In the genomic region with DNA sequence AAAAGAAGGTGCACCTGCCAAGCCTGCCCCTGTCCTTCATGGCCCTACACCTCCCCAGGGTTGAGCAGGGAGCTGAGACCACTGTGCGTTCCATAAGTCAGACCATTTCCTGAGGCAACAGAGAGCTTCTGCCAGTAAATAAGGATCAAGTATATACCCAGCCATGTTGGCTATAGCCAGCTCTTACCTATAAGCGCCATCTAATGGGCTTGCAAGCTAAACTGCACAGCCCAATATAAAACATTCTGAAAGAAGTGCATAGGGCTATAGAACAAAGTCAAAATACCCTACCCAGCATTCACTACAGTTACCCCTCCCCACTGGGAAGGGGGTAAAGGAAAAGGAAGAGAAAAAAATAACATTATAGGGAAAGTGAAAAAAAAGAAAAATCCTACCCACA, we compare ENCODE assay signal across 16 cellular contexts.
"Had no signal": no experiment of that assay in that cellular context is flagged by ENCODE, and none has a peak within 500 bp of the region (broad histone marks: within the 10 kb centered on the region; RNA-seq: fewer than 3 reads in every experiment).

No MANE protein-coding gene starts in this region.

- H3K36me3 ChIP-seq: lower lobe of right lung, right atrium auricular region, spleen, transverse colon had no signal

- ATAC-seq: esophagus mucosa, left cardiac atrium, lower lobe of right lung had no signal

- H3K4me3 Mint-ChIP-seq: activated CD4-positive, alpha-beta memory T cell treated with anti-CD3 and anti-CD28 coated beads, Interleukin-2, amount 10 ng/mL, durations not matched to agents 7 days and 5 days; activated naive CD8-positive, alpha-beta T cell treated with anti-CD3 and anti-CD28 coated beads, Interleukin-2, amount 10 ng/mL, durations not matched to agents 7 days and 5 days; activated T-cell treated with anti-CD3 and anti-CD28 coated beads, Interleukin-2, amount 50 U/mL, for 72 hours had no signal

- H3K27me3 Mint-ChIP-seq: activated naive CD8-positive, alpha-beta T cell treated with anti-CD3 and anti-CD28 coated beads, Interleukin-2, amount 10 ng/mL, durations not matched to agents 7 days and 5 days had no signal

- H3K27ac Mint-ChIP-seq: activated CD4-positive, alpha-beta memory T cell treated with anti-CD3 and anti-CD28 coated beads, Interleukin-2, amount 10 ng/mL, durations not matched to agents 7 days and 5 days; activated naive CD8-positive, alpha-beta T cell treated with anti-CD3 and anti-CD28 coated beads, Interleukin-2, amount 10 ng/mL, durations not matched to agents 7 days and 5 days; activated T-cell treated with anti-CD3 and anti-CD28 coated beads, Interleukin-2, amount 50 U/mL, for 72 hours had no signal

- H3K4me1 ChIP-seq: lower lobe of right lung, right atrium auricular region, spleen, transverse colon had no signal

- H3K27me3 ChIP-seq: dorsolateral prefrontal cortex, right atrium auricular region, spleen, transverse colon had no signal

- H3K4me3 ChIP-seq: dorsolateral prefrontal cortex, lower lobe of right lung, right atrium auricular region, spleen, transverse colon had no signal

- H3K4me1 Mint-ChIP-seq: activated CD4-positive, alpha-beta memory T cell treated with anti-CD3 and anti-CD28 coated beads, Interleukin-2, amount 10 ng/mL, durations not matched to agents 7 days and 5 days; activated naive CD8-positive, alpha-beta T cell treated with anti-CD3 and anti-CD28 coated beads, Interleukin-2, amount 10 ng/mL, durations not matched to agents 7 days and 5 days had no signal

- H3K27ac ChIP-seq: dorsolateral prefrontal cortex, lower lobe of right lung, right atrium auricular region, spleen, transverse colon had no signal

- DNase-seq: activated CD4-positive, alpha-beta memory T cell treated with anti-CD3 and anti-CD28 coated beads, Interleukin-2, amount 10 ng/mL, durations not matched to agents 7 days and 5 days; activated CD4-positive, alpha-beta T cell treated with anti-CD3 and anti-CD28 coated beads for 1 hour; activated CD8-positive, alpha-beta memory T cell treated with anti-CD3 and anti-CD28 coated beads, Interleukin-2, amount 50 U/mL, for 4 hours; activated naive CD8-positive, alpha-beta T cell treated with anti-CD3 and anti-CD28 coated beads, Interleukin-2, amount 10 ng/mL, durations not matched to agents 7 days and 5 days; activated T-cell treated with anti-CD3 and anti-CD28 coated beads, Interleukin-2, amount 50 U/mL, for 72 hours; anterior cingulate cortex; dorsolateral prefrontal cortex; left cardiac atrium; lower lobe of right lung; midbrain; spleen; stimulated activated naive CD4-positive, alpha-beta T cell; substantia nigra; transverse colon had no signal
